In the genomic region with DNA sequence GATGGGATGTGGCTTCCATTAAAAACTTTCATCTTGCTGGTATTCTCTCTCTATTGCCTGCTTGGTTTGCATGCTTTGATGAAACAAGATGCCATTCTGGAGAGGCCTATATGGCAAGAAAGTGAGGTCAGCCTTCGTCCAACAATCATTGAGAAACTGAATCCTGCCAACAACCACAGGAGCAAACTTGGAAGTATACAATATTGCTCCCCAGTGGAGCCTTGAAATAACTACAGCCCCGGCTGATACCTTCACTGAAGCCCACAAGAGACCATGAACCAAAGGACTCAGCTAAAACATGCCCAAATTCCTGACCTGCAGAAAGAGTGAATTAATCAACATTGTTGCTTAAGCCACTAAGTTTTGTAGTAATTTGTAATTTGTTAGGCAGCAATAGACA, we compare ENCODE assay signal across 13 cellular contexts.
DNase-seq lines count a peak whose midpoint lies in the region; ATAC-seq and TF ChIP-seq lines count a peak whose summit lies in the region.
"Had no signal": no experiment of that assay in that cellular context is flagged by ENCODE, and none has a peak within 500 bp of the region (broad histone marks: within the 10 kb centered on the region; RNA-seq: fewer than 3 reads in every experiment).

No MANE protein-coding gene starts in this region.

- no peak for ATAC-seq in GM21515 (IDR thresholded peaks at IDR 0.05; ENCODE audit: unreplicated experiment)

- TF ChIP-seq CTCF in epithelial cell of proximal tubule (conservative IDR thresholded peaks at IDR 0.05; ENCODE audit: low read depth, low read length): peak; percentile 53

- peak; percentile 24 for DNase-seq in NCI-H2171 treated with DMSO at 0.1 percent for 48 hours (lab: John Stamatoyannopoulos, UW)
- no peak for DNase-seq in NCI-H2171 (lab: John Stamatoyannopoulos, UW)
- DNase-seq in OCI-M1 (lab: John Stamatoyannopoulos, UW): peak; percentile 39
- DNase-seq in epithelial cell of proximal tubule (ENCODE audit: low read depth): peak; percentile 4
- DNase-seq in renal cortical epithelial cell (ENCODE audit: low read depth): peak; percentile 22
- DNase-seq in GDM1 (lab: John Stamatoyannopoulos, UW): no peak
- no peak for DNase-seq in stimulated activated CD4-positive, alpha-beta T cell treated with anti-CD3 and anti-CD28 coated beads, Interleukin-4, amount 100 ng/mL, for 24 hours
- DNase-seq: activated CD4-positive, CD25-positive, alpha-beta regulatory T cell treated with anti-CD3 and anti-CD28 coated beads, Interleukin-2, amount 50 U/mL, for 72 hours; activated gamma-delta T cell; NCI-H1694 treated with DMSO at 0.1 percent for 48 hours; Right ventricle myocardium superior; stimulated activated CD8-positive, alpha-beta memory T cell treated with anti-CD3 and anti-CD28 coated beads, Interleukin-4, amount 100 ng/mL, for 48 hours had no signal

- no peak overlapping the region for H3K4me3 ChIP-seq in epithelial cell of proximal tubule (ENCODE audit: low read depth, low read length)

Comparison
In these comparisons a context has a peak if more than half of its experiments do, and no peak if none do; other contexts are left out.
1. DNase-seq: peak in NCI-H2171 treated with DMSO at 0.1 percent for 48 hours (single experiment), OCI-M1 (single experiment), epithelial cell of proximal tubule (single experiment) and renal cortical epithelial cell (single experiment); none in NCI-H2171 (single experiment), GDM1 (single experiment) and stimulated activated CD4-positive, alpha-beta T cell treated with anti-CD3 and anti-CD28 coated beads, Interleukin-4, amount 100 ng/mL, for 24 hours (single experiment).